34 cellular contexts compared by ENCODE assay signal in the genomic region with DNA sequence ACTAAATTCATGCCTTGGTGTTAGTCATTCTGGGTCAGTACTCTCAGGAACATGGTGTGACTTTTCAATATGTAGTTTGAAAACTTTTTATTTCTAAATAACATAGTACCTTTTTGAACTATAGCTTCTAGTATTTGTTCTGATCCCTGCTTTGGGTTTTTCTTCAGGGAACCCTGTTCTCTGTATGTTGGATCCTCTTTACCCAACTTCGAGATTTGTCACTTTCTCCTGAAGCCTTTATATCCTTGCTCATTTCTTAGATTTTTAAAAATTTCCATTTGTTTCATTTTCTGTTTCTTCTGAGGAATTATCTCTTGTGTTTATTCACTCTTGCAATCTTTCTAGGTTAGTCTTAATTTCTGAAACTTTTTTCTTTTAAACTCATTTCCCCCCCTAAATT.
"Had no signal": no experiment of that assay in that cellular context is flagged by ENCODE, and none has a peak within 500 bp of the region (broad histone marks: within the 10 kb centered on the region; RNA-seq: fewer than 3 reads in every experiment).

No MANE protein-coding gene starts in this region.

- H3K36me3 ChIP-seq: MG63 had no signal

- DNase-seq: Karpas-422, Kasumi-1, MG63, MM.1S, MV-4-11, NCI-H1048, NCI-H1092, NCI-H1092 treated with DMSO at 0.1 percent for 48 hours, NCI-H1105, NCI-H1105 treated with DMSO at 0.1 percent for 48 hours, NCI-H1417, NCI-H1417 treated with DMSO at 0.1 percent for 48 hours, NCI-H1436, NCI-H1436 treated with DMSO at 0.1 percent for 48 hours, NCI-H146, NCI-H1694, NCI-H1694 treated with DMSO at 0.1 percent for 48 hours, NCI-H187, NCI-H187 treated with DMSO at 0.1 percent for 48 hours, NCI-H1930, NCI-H2029, NCI-H2029 treated with DMSO at 0.1 percent for 48 hours, NCI-H2081, NCI-H2081 treated with DMSO at 0.1 percent for 48 hours, NCI-H2107, NCI-H2171, NCI-H2171 treated with DMSO at 0.1 percent for 48 hours, NCI-H2227 treated with DMSO at 0.1 percent for 48 hours, NCI-H226, NCI-H345, NCI-H446, NCI-H446 treated with DMSO at 0.1 percent for 48 hours, NCI-H510A, NCI-H510A treated with DMSO at 0.1 percent for 48 hours had no signal

- H3K9me3 ChIP-seq: MG63 had no signal

- H3K4me3 ChIP-seq: MG63 had no signal
